12 cellular contexts compared by ENCODE assay signal in the genomic region with DNA sequence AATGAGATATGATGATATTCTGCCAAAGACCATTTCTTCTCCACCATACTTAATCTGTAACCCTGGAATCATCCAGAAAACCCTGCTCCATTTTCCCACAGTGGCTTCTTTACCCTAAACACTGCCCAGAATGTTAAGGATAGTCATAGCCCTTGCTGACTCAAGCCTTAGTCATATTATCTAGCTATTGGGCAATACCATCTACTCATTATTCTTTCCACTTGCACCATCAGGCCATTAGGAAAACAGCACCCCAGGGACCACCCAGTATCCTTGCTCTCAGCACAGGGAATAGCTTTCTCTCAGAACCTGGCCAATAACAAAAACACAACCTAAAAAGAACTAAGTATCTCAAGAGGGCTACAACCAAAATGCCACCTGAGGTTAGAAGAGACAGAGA.
A peak's percentile ranks its signal among the peaks of the same experiment; 100 is the strongest.
DNase-seq lines count a peak whose midpoint lies in the region; ATAC-seq and TF ChIP-seq lines count a peak whose summit lies in the region.
"Had no signal": no experiment of that assay in that cellular context is flagged by ENCODE, and none has a peak within 500 bp of the region (broad histone marks: within the 10 kb centered on the region; RNA-seq: fewer than 3 reads in every experiment).

No MANE protein-coding gene starts in this region.

- H3K27me3 ChIP-seq in gastrocnemius medialis: no peaks in the 10 kb centered on the region

- peaks cover 41% of the 10 kb centered on the region for H3K4me1 Mint-ChIP-seq in osteocyte (ENCODE audit: unreplicated experiment)

- H3K4me3 Mint-ChIP-seq in osteocyte (ENCODE audit: unreplicated experiment): no peak overlapping the region
- H3K4me3 Mint-ChIP-seq: stimulated activated naive CD8-positive, alpha-beta T cell treated with anti-CD3 and anti-CD28 coated beads, Interleukin-15, Interleukin-2, amounts not matched to agents 100 ng/mL and 50 ng/mL, for 24 hours had no signal

- H3K27ac Mint-ChIP-seq in osteocyte (ENCODE audit: unreplicated experiment): no peak overlapping the region
- H3K27ac Mint-ChIP-seq: stimulated activated naive CD8-positive, alpha-beta T cell treated with anti-CD3 and anti-CD28 coated beads, Interleukin-15, Interleukin-2, amounts not matched to agents 100 ng/mL and 50 ng/mL, for 24 hours had no signal

- intact Hi-C loops in gastrocnemius medialis (cut with DNase I; ENCODE audit: low total_unique reads): no loop called here

- H3K4me1 ChIP-seq in gastrocnemius medialis: peaks cover 16 to 49% of the 10 kb centered on the region in 2 donors

- in situ Hi-C loops in gastrocnemius medialis (cut with MboI; ENCODE audit: low sequenced_read_pairs in 4 of 4): no loop called here

- peak; percentile 9 for TF ChIP-seq CTCF in fibroblast of mammary gland (conservative IDR thresholded peaks at IDR 0.05; ENCODE audit: control insufficient read depth, insufficient read depth, low read depth, low read length)
- TF ChIP-seq CTCF in gastrocnemius medialis (IDR thresholded peaks at IDR 0.05 in 4 of 5, conservative IDR thresholded peaks at IDR 0.05 in 1 of 5): no peak
- TF ChIP-seq CTCF in osteocyte (IDR thresholded peaks at IDR 0.05): no peak

- H3K27me3 Mint-ChIP-seq in osteocyte (ENCODE audit: unreplicated experiment): no peaks in the 10 kb centered on the region

- no peaks in the 10 kb centered on the region for H3K9me3 ChIP-seq in gastrocnemius medialis

- DNase-seq in ELR (ENCODE audit: low read depth) (peak; percentile 73), OCI-M1 (lab: John Stamatoyannopoulos, UW) (peak; percentile 23), fibroblast of mammary gland (ENCODE audit: low read depth) (peak; percentile 99), gastrocnemius medialis (peak; percentile 44 to 61), osteocyte (ENCODE audit: extremely low spot score, unreplicated experiment) (no peak), NCI-H2227 treated with DMSO at 0.1 percent for 48 hours (lab: John Stamatoyannopoulos, UW) (no peak), inferior parietal cortex (ENCODE audit: extremely low spot score) (no peak)
- DNase-seq: islet precursor cell, NCI-H1436 treated with DMSO at 0.1 percent for 48 hours had no signal

- H3K4me3 ChIP-seq in fibroblast of mammary gland (ENCODE audit: control insufficient read depth, low read depth, low read length) (no peak overlapping the region), gastrocnemius medialis (no peak overlapping the region)
- H3K4me3 ChIP-seq: skin epidermis had no signal

- H3K27ac ChIP-seq in gastrocnemius medialis: peak overlapping the region; percentile 20 to 53 (median 52)

- H3K36me3 Mint-ChIP-seq in osteocyte (ENCODE audit: unreplicated experiment): no peaks in the 10 kb centered on the region

- TF ChIP-seq POLR2A in gastrocnemius medialis (IDR thresholded peaks at IDR 0.05): no peak

- H3K9me3 Mint-ChIP-seq in osteocyte (ENCODE audit: unreplicated experiment): no peaks in the 10 kb centered on the region
- H3K9me3 Mint-ChIP-seq: stimulated activated naive CD8-positive, alpha-beta T cell treated with anti-CD3 and anti-CD28 coated beads, Interleukin-15, Interleukin-2, amounts not matched to agents 100 ng/mL and 50 ng/mL, for 24 hours had no signal

- no peaks in the 10 kb centered on the region for H3K36me3 ChIP-seq in gastrocnemius medialis

- ATAC-seq in gastrocnemius medialis (peak; percentile 45 to 77), HG02798 (IDR thresholded peaks at IDR 0.05; ENCODE audit: poor library complexity, unreplicated experiment) (no peak)

Comparison
In these comparisons a context has a peak if more than half of its experiments do, and no peak if none do; other contexts are left out.
1. DNase-seq: peak in ELR (single experiment), OCI-M1 (single experiment), fibroblast of mammary gland (single experiment) and gastrocnemius medialis (2 of 2); none in osteocyte (single experiment), NCI-H2227 treated with DMSO at 0.1 percent for 48 hours (single experiment) and inferior parietal cortex (single experiment).